Comparison of ENCODE assay signal across 13 cellular contexts in genomic region chr14:51963164-51963733, GRCh38. TPM values are rescaled to one million over a fixed set of nuclear protein-coding genes. Genes with fewer than 3 reads are reported as not detected.
DNase-seq lines count a peak whose midpoint lies in the region; ATAC-seq, FAIRE-seq and TF ChIP-seq lines count a peak whose summit lies in the region.
"Had no signal": no experiment of that assay in that cellular context is flagged by ENCODE, and none has a peak within 500 bp of the region (broad histone marks: within the 10 kb centered on the region; RNA-seq: fewer than 3 reads in every experiment).

No MANE protein-coding gene starts in this region.

- ATAC-seq in activated T-cell treated with anti-CD3 and anti-CD28 coated beads, Interleukin-2, amount 50 U/mL, for 4 hours: peak; percentile 28 to 37
- ATAC-seq: stimulated activated memory B cell treated with anti-CD40 and anti-IgM and Interleukin-4, amounts not matched to agents 10 μg/mL and 1 μg/mL and 100 μg/mL, for 72 hours had no signal

- peak overlapping the region; percentile 19 for H3K9ac ChIP-seq in adipocyte (ENCODE audit: low read length)
- no peak overlapping the region for H3K9ac ChIP-seq in keratinocyte (ENCODE audit: control insufficient read depth, extremely low read depth, insufficient read depth, low read length)
- H3K9ac ChIP-seq: KMS-11 had no signal

- H3K36me3 Mint-ChIP-seq in activated T-cell treated with anti-CD3 and anti-CD28 coated beads, Interleukin-2, amount 50 U/mL, for 4 hours (ENCODE audit: insufficient read depth): peaks cover 54% of the 10 kb centered on the region

- dilution Hi-C loops in keratinocyte (cut with MboI; ENCODE audit: extremely low pct_ligation_motif_present, low sequenced_read_pairs): no loop called here

- H3K36me3 ChIP-seq in adipocyte (ENCODE audit: control insufficient read depth, insufficient read depth, low read length, severe bottlenecking) (peaks cover 11% of the 10 kb centered on the region), keratinocyte (ENCODE audit: control insufficient read depth in 2 of 2, extremely low read depth in 1 of 2, insufficient read depth in 2 of 2, low read length in 2 of 2) (no peaks in the 10 kb centered on the region)

- H3K4me3 ChIP-seq in adipocyte (ENCODE audit: low read length) (peak overlapping the region; percentile 67), keratinocyte (ENCODE audit: control insufficient read depth in 2 of 3, extremely low read depth in 1 of 3, insufficient read depth in 2 of 3, low read depth in 1 of 3, low read length in 3 of 3) (peak overlapping the region in 1 of 3 experiments; percentile 13)

- no peaks in the 10 kb centered on the region for H4K20me1 ChIP-seq in keratinocyte (ENCODE audit: control insufficient read depth, extremely low read depth, insufficient read depth, low read length)

- peaks cover 52% of the 10 kb centered on the region for H3K4me1 Mint-ChIP-seq in activated T-cell treated with anti-CD3 and anti-CD28 coated beads, Interleukin-2, amount 50 U/mL, for 4 hours (ENCODE audit: low read depth)

- H3K79me2 ChIP-seq in keratinocyte (ENCODE audit: control insufficient read depth, insufficient read depth, low read length): no peaks in the 10 kb centered on the region

- FAIRE-seq in keratinocyte (lab: Jason Lieb, UNC): no peak

- peaks cover 12% of the 10 kb centered on the region for H3K9me3 ChIP-seq in adipocyte (ENCODE audit: control insufficient read depth, low read length)
- H3K9me3 ChIP-seq in keratinocyte (ENCODE audit: control insufficient read depth, low read depth, low read length): no peaks in the 10 kb centered on the region

- H3K4me3 Mint-ChIP-seq in activated T-cell treated with anti-CD3 and anti-CD28 coated beads, Interleukin-2, amount 50 U/mL, for 4 hours: peak overlapping the region; percentile 62
- H3K4me3 Mint-ChIP-seq: H9; stimulated activated memory B cell treated with anti-CD40 and anti-IgM and Interleukin-4, amounts not matched to agents 10 μg/mL and 1 μg/mL and 100 μg/mL, for 72 hours had no signal

- peak overlapping the region; percentile 60 for H3K4me2 ChIP-seq in keratinocyte (ENCODE audit: control insufficient read depth, extremely low read depth, insufficient read depth, low read depth, low read length)
- H3K4me2 ChIP-seq: KMS-11 had no signal

- H2AFZ ChIP-seq in keratinocyte (ENCODE audit: control insufficient read depth, low read length): peak overlapping the region; percentile 37

- H3K27ac ChIP-seq in keratinocyte (ENCODE audit: control insufficient read depth, insufficient read depth, low read length): no peak overlapping the region
- H3K27ac ChIP-seq: KMS-11 had no signal

- H3K4me1 ChIP-seq in adipocyte (ENCODE audit: control insufficient read depth, insufficient read depth, low read length) (peaks cover 10% of the 10 kb centered on the region), keratinocyte (ENCODE audit: control insufficient read depth, extremely low read depth, insufficient read depth, low read length) (no peaks in the 10 kb centered on the region)

- peaks cover 20% of the 10 kb centered on the region for H3K9me3 Mint-ChIP-seq in activated T-cell treated with anti-CD3 and anti-CD28 coated beads, Interleukin-2, amount 50 U/mL, for 4 hours

- no peak for DNase-seq in activated T-cell treated with anti-CD3 and anti-CD28 coated beads, Interleukin-2, amount 50 U/mL, for 4 hours
- DNase-seq in activated T-cell treated with anti-CD3 and anti-CD28 coated beads for 4 hours: no peak
- DNase-seq in adipocyte (ENCODE audit: low read depth): peak; percentile 74
- DNase-seq in keratinocyte (ENCODE audit: low read depth, low spot score): no peak
- DNase-seq in superior temporal gyrus (ENCODE audit: extremely low spot score): peak; percentile 38
- DNase-seq in NK-92 treated with Interleukin-12 subunit alpha and Interleukin-12 subunit beta, amount 100 ng/mL, for 24 hours (lab: John Stamatoyannopoulos, UW): no peak
- no peak for DNase-seq in activated CD8-positive, alpha-beta memory T cell treated with anti-CD3 and anti-CD28 coated beads for 24 hours
- no peak for DNase-seq in NCI-H2029 treated with DMSO at 0.1 percent for 48 hours (lab: John Stamatoyannopoulos, UW)
- DNase-seq: amniotic stem cell, H9, midbrain had no signal

- H3K27me3 Mint-ChIP-seq in activated T-cell treated with anti-CD3 and anti-CD28 coated beads, Interleukin-2, amount 50 U/mL, for 4 hours (ENCODE audit: low read depth): no peaks in the 10 kb centered on the region
- H3K27me3 Mint-ChIP-seq: stimulated activated memory B cell treated with anti-CD40 and anti-IgM and Interleukin-4, amounts not matched to agents 10 μg/mL and 1 μg/mL and 100 μg/mL, for 72 hours had no signal

- H3K27me3 ChIP-seq in adipocyte (replicated peaks; ENCODE audit: control insufficient read depth, insufficient read depth, low read length) (no peaks in the 10 kb centered on the region), keratinocyte (ENCODE audit: control insufficient read depth, extremely low read depth, insufficient read depth, low read length) (peaks cover 7% of the 10 kb centered on the region)

- no peaks in the 10 kb centered on the region for H3K9me1 ChIP-seq in keratinocyte (ENCODE audit: control insufficient read depth, extremely low read depth, insufficient read depth, low read length)

- no peak for TF ChIP-seq CTCF in keratinocyte (optimal IDR thresholded peaks at IDR 0.05 in 1 of 3, IDR thresholded peaks at IDR 0.05 in 1 of 3, conservative IDR thresholded peaks at IDR 0.05 in 1 of 3; ENCODE audit: extremely low read depth in 1 of 3, insufficient read depth in 2 of 3, low read length in 3 of 3)

RNA-seq across cellular contexts. Expression of gene RTRAF, which starts 26.1 kb away (rescaled TPM):
- 100 to 1,000 TPM; 252 to 270 (median 270) TPM for total RNA-seq in activated T-cell treated with anti-CD3 and anti-CD28 coated beads, Interleukin-2, amount 50 U/mL, for 4 hours
- polyA plus RNA-seq in keratinocyte: 106 to 255 TPM (median 196 TPM) in 3 replicates
- polyA plus RNA-seq in keratinocyte (2011; ENCODE audit: low read depth): 150 TPM
- polyA plus RNA-seq in keratinocyte (2011; cell fraction: cytosol; rRNA removed): 132 and 225 TPM in 2 replicates
- 56.6 and 75.0 TPM in 2 replicates for polyA plus RNA-seq in keratinocyte (2011; cell fraction: nucleus; rRNA removed)
- 226 and 229 TPM in 2 replicates for polyA plus RNA-seq in keratinocyte (2012; ENCODE audit: low replicate concordance)
- polyA minus RNA-seq in keratinocyte: 35.4 to 98.9 TPM (median 54.1 TPM) in 3 replicates
- polyA minus RNA-seq in keratinocyte (2011; cell fraction: cytosol; rRNA and poly(A)+ RNA removed): 166 TPM
- polyA minus RNA-seq in keratinocyte (2011; cell fraction: nucleus; rRNA and poly(A)+ RNA removed): 34.2 and 46.6 TPM in 2 replicates

Comparison
In these comparisons a context has a peak if more than half of its experiments do, and no peak if none do; other contexts are left out.
1. DNase-seq: peak in adipocyte (single experiment) and superior temporal gyrus (single experiment); none in activated T-cell treated with anti-CD3 and anti-CD28 coated beads, Interleukin-2, amount 50 U/mL, for 4 hours (single experiment), activated T-cell treated with anti-CD3 and anti-CD28 coated beads for 4 hours (single experiment), keratinocyte (single experiment), NK-92 treated with Interleukin-12 subunit alpha and Interleukin-12 subunit beta, amount 100 ng/mL, for 24 hours (single experiment), activated CD8-positive, alpha-beta memory T cell treated with anti-CD3 and anti-CD28 coated beads for 24 hours (single experiment) and NCI-H2029 treated with DMSO at 0.1 percent for 48 hours (single experiment).